20 cellular contexts compared by ENCODE assay signal in genomic region chr10:121285797-121286196, GRCh38.
"Had no signal": no experiment of that assay in that cellular context is flagged by ENCODE, and none has a peak within 500 bp of the region (broad histone marks: within the 10 kb centered on the region; RNA-seq: fewer than 3 reads in every experiment).

No MANE protein-coding gene starts in this region.

- H3K27ac ChIP-seq: esophagus squamous epithelium, left lung, neutrophil, pancreas, sigmoid colon, stomach, tibial artery had no signal

- H3K4me3 ChIP-seq: esophagus squamous epithelium, left lung, mucosa of descending colon, pancreas, sigmoid colon, stomach, tibial artery had no signal

- H3K9me3 ChIP-seq: esophagus squamous epithelium, left lung, mucosa of descending colon, neutrophil, pancreas, sigmoid colon, stomach, tibial artery had no signal

- H3K4me1 ChIP-seq: left lung, pancreas had no signal

- DNase-seq: cortex of kidney; effector memory CD8-positive, alpha-beta T cell; erythroblast; esophagus squamous epithelium; foreskin melanocyte; left cardiac atrium; left lung; mesenchymal stem cell; mucosa of descending colon; naive B cell; pancreas; right cardiac atrium; sigmoid colon; stimulated activated CD4-positive, alpha-beta T cell treated with anti-CD3 and anti-CD28 coated beads, Interleukin-2, amount 100 ng/mL, for 24 hours; stimulated activated CD4-positive, alpha-beta T cell treated with anti-CD3 and anti-CD28 coated beads, Interleukin-4, amount 100 ng/mL, for 24 hours; stimulated activated naive CD4-positive, alpha-beta T cell treated with Interleukin-2 at 50 U/mL for 16 hours; stomach; tibial artery had no signal

- H3K27me3 ChIP-seq: esophagus squamous epithelium, left lung, neutrophil, pancreas, sigmoid colon, stomach, tibial artery had no signal

- H3K36me3 ChIP-seq: esophagus squamous epithelium, left lung, neutrophil, pancreas, sigmoid colon, stomach, tibial artery had no signal

- FAIRE-seq: endometrium, pancreas had no signal
